In genomic region chr1:185776521-185776920, GRCh38 we compare ENCODE assay signal across 1 cellular context.
TF ChIP-seq lines count a peak whose summit lies in the region.

No MANE protein-coding gene starts in this region.

TF ChIP-seq in GM23338, 12 proteins besides CTCF, POLR2A, EP300 and RAD21 (continued from another document):
- TF ChIP-seq ZNF462 (CRISPR knock-in tag; IDR thresholded peaks at IDR 0.05), result no peak
- TF ChIP-seq, protein P1, sequence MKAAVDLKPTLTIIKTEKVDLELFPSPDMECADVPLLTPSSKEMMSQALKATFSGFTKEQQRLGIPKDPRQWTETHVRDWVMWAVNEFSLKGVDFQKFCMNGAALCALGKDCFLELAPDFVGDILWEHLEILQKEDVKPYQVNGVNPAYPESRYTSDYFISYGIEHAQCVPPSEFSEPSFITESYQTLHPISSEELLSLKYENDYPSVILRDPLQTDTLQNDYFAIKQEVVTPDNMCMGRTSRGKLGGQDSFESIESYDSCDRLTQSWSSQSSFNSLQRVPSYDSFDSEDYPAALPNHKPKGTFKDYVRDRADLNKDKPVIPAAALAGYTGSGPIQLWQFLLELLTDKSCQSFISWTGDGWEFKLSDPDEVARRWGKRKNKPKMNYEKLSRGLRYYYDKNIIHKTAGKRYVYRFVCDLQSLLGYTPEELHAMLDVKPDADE (IDR thresholded peaks at IDR 0.05), result no peak
- no peak for TF ChIP-seq REST (IDR thresholded peaks at IDR 0.05; ENCODE audit: unreplicated experiment)
- TF ChIP-seq ZNF331 (CRISPR knock-in tag; IDR thresholded peaks at IDR 0.05; ENCODE audit: low read depth), result no peak
